In the genomic region with DNA sequence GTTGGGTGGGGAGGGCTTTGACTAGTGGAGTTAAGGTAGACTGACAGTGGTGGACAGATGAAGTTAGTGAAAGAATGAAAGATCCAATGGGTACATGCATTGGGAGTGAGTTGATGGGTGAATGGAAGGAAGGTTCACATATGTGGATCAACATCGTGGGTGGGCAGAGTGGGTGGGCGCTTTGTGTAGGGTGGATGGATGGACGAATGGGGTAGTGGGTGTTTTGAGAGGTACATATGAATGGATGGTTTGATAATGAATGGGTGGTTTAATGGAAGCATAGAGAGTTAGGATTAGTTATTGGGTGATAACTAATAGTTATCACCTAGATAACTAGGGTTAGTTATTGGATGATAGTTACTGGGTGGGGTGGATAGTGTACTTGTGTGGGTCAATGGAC, we compare ENCODE assay signal across 3 cellular contexts.
"Had no signal": no experiment of that assay in that cellular context is flagged by ENCODE, and none has a peak within 500 bp of the region (broad histone marks: within the 10 kb centered on the region; RNA-seq: fewer than 3 reads in every experiment).

No MANE protein-coding gene starts in this region.

- H3K4me3 ChIP-seq: GM12878 had no signal

- DNase-seq: GDM1, GF-D8 had no signal

- ATAC-seq: GM12878 had no signal
